Comparison of ENCODE assay signal across 9 cellular contexts in genomic region chr14:47044841-47045240, GRCh38.
DNase-seq lines count a peak whose midpoint lies in the region; ATAC-seq, FAIRE-seq and TF ChIP-seq lines count a peak whose summit lies in the region.
"Had no signal": no experiment of that assay in that cellular context is flagged by ENCODE, and none has a peak within 500 bp of the region (broad histone marks: within the 10 kb centered on the region; RNA-seq: fewer than 3 reads in every experiment).

No MANE protein-coding gene starts in this region.

- no peak overlapping the region for H3K27ac Mint-ChIP-seq in activated CD4-positive, alpha-beta T cell treated with anti-CD3 and anti-CD28 coated beads, Interleukin-2, amount 10 ng/mL, durations not matched to agents 7 days and 5 days

- TF ChIP-seq POLR2A in GM18505 (IDR thresholded peaks at IDR 0.05; ENCODE audit: borderline replicate concordance, extremely low read depth, insufficient read depth, insufficient read length) = no peak

- CTCF ChIA-PET in activated CD4-positive, alpha-beta T cell treated with anti-CD3 and anti-CD28 coated beads, Interleukin-2, amount 10 ng/mL, durations not matched to agents 7 days and 5 days (lab: Charles Lee) = no interaction called here

- no peaks in the 10 kb centered on the region for H3K36me3 ChIP-seq in lung (ENCODE audit: control insufficient read depth in 2 of 2, insufficient read depth in 2 of 2, low read length in 2 of 2)

- H3K4me1 Mint-ChIP-seq in activated CD4-positive, alpha-beta T cell treated with anti-CD3 and anti-CD28 coated beads, Interleukin-2, amount 10 ng/mL, durations not matched to agents 7 days and 5 days = no peaks in the 10 kb centered on the region

- no peaks in the 10 kb centered on the region for H3K9me3 ChIP-seq in lung (ENCODE audit: control insufficient read depth in 2 of 2, insufficient read depth in 1 of 2, low read length in 1 of 2)

- H3K27me3 ChIP-seq in lung (ENCODE audit: control insufficient read depth, insufficient read depth) = no peaks in the 10 kb centered on the region

- H3K9me3 Mint-ChIP-seq in activated CD4-positive, alpha-beta T cell treated with anti-CD3 and anti-CD28 coated beads, Interleukin-2, amount 10 ng/mL, durations not matched to agents 7 days and 5 days = no peaks in the 10 kb centered on the region

- WGBS in lung, 2 donors = 31 to 59% methylated on average over 1 of the region's 1 CpG

- POLR2A ChIA-PET in activated CD4-positive, alpha-beta T cell treated with anti-CD3 and anti-CD28 coated beads, Interleukin-2, amount 10 ng/mL, durations not matched to agents 7 days and 5 days (lab: Charles Lee) = no interaction called here

- H3K4me3 Mint-ChIP-seq in activated CD4-positive, alpha-beta T cell treated with anti-CD3 and anti-CD28 coated beads, Interleukin-2, amount 10 ng/mL, durations not matched to agents 7 days and 5 days = no peak overlapping the region

- no peak overlapping the region for H3K27ac ChIP-seq in lung (ENCODE audit: low read depth in 1 of 2, low read length in 1 of 2)

- peak; percentile 79 for TF ChIP-seq CTCF in D721Med (IDR thresholded peaks at IDR 0.05; ENCODE audit: insufficient read depth, missing control alignments)
- no peak for TF ChIP-seq CTCF in lung (IDR thresholded peaks at IDR 0.05; ENCODE audit: control extremely low read depth, extremely low read depth)

- H3K4me3 ChIP-seq in lung = no peak overlapping the region

- FAIRE-seq in D721Med (lab: Jason Lieb, UNC) = no peak

- no peaks in the 10 kb centered on the region for H3K4me1 ChIP-seq in lung (ENCODE audit: control insufficient read depth in 2 of 2, insufficient read depth in 2 of 2, low read length in 2 of 2)

- DNase-seq in D721Med (ENCODE audit: insufficient read length, low spot score) (no peak), NCI-H2081 treated with DMSO at 0.1 percent for 48 hours (lab: John Stamatoyannopoulos, UW) (peak; percentile 29), astrocyte of the hippocampus (ENCODE audit: low read depth, low spot score) (peak; percentile 28), lung (ENCODE audit: low spot score) (peak; percentile 35), LoVo (ENCODE audit: low spot score) (no peak)
- DNase-seq in stimulated activated naive CD8-positive, alpha-beta T cell treated with anti-CD3 and anti-CD28 coated beads, Interleukin-15, Interleukin-2, amounts not matched to agents 100 U/mL and 50 U/mL, for 24 hours = no peak
- DNase-seq in activated CD4-positive, alpha-beta T cell treated with anti-CD3 and anti-CD28 coated beads, Interleukin-2, amount 10 ng/mL, durations not matched to agents 7 days and 5 days = no peak
- DNase-seq: NCI-H2107 had no signal

- no peaks in the 10 kb centered on the region for H3K36me3 Mint-ChIP-seq in activated CD4-positive, alpha-beta T cell treated with anti-CD3 and anti-CD28 coated beads, Interleukin-2, amount 10 ng/mL, durations not matched to agents 7 days and 5 days (ENCODE audit: low read depth)

- no peaks in the 10 kb centered on the region for H3K27me3 Mint-ChIP-seq in activated CD4-positive, alpha-beta T cell treated with anti-CD3 and anti-CD28 coated beads, Interleukin-2, amount 10 ng/mL, durations not matched to agents 7 days and 5 days

- ATAC-seq in lung (ENCODE audit: insufficient read depth, low FRiP score) (no peak), GM18505 (IDR thresholded peaks at IDR 0.05; ENCODE audit: unreplicated experiment) (no peak)
- ATAC-seq in stimulated activated naive CD8-positive, alpha-beta T cell treated with anti-CD3 and anti-CD28 coated beads, Interleukin-15, Interleukin-2, amounts not matched to agents 100 U/mL and 50 U/mL, for 24 hours = no peak

Comparison
In these comparisons a context has a peak if more than half of its experiments do, and no peak if none do; other contexts are left out.
1. DNase-seq: peak in NCI-H2081 treated with DMSO at 0.1 percent for 48 hours (single experiment), astrocyte of the hippocampus (single experiment) and lung (single experiment); none in D721Med (single experiment), stimulated activated naive CD8-positive, alpha-beta T cell treated with anti-CD3 and anti-CD28 coated beads, Interleukin-15, Interleukin-2, amounts not matched to agents 100 U/mL and 50 U/mL, for 24 hours (single experiment), LoVo (single experiment) and activated CD4-positive, alpha-beta T cell treated with anti-CD3 and anti-CD28 coated beads, Interleukin-2, amount 10 ng/mL, durations not matched to agents 7 days and 5 days (single experiment).